Comparison of ENCODE assay signal across 24 cellular contexts in genomic region chr5:87906962-87907361, GRCh38.
"Had no signal": no experiment of that assay in that cellular context is flagged by ENCODE, and none has a peak within 500 bp of the region (broad histone marks: within the 10 kb centered on the region; RNA-seq: fewer than 3 reads in every experiment).

No MANE protein-coding gene starts in this region.

- H3K4me3 ChIP-seq: MG63, PC-9, Peyer's patch, SJCRH30 had no signal

- FAIRE-seq: HTR-8/SVneo had no signal

- H3K27ac ChIP-seq: HL-60, PC-9, Peyer's patch, SJCRH30 had no signal

- DNase-seq: KBM-7, MG63, NCI-H1092, NCI-H1105 treated with DMSO at 0.1 percent for 48 hours, NCI-H1417 treated with DMSO at 0.1 percent for 48 hours, NCI-H146, NCI-H187, NCI-H2029, NCI-H2081 treated with DMSO at 0.1 percent for 48 hours, NCI-H2171, NCI-H226, NCI-H446, NCI-H510A, NCI-H524 treated with DMSO at 0.1 percent for 48 hours, NCI-H69, NCI-H774, PC-9, Peyer's patch, SHP77 treated with DMSO at 0.1 percent for 48 hours, SJCRH30 had no signal

- H2AFZ ChIP-seq: PC-9 had no signal

- H3K9me3 ChIP-seq: MG63, Peyer's patch, SJCRH30 had no signal

- H3K4me2 ChIP-seq: PC-9 had no signal

- H3K27me3 ChIP-seq: MG63, Peyer's patch, SJCRH30 had no signal

- H3K36me3 ChIP-seq: MG63, Peyer's patch, SJCRH30 had no signal

- ATAC-seq: Right ventricle myocardium inferior, SK-N-SH treated with all-trans-retinoic acid at 6 μM for 48 hours had no signal

- H3K4me1 ChIP-seq: Peyer's patch, SJCRH30 had no signal
